ENCODE assay signal across 9 cellular contexts in genomic region chr9:135282001-135282731, GRCh38.
DNase-seq lines count a peak whose midpoint lies in the region; ATAC-seq, FAIRE-seq and TF ChIP-seq lines count a peak whose summit lies in the region.
"Had no signal": no experiment of that assay in that cellular context is flagged by ENCODE, and none has a peak within 500 bp of the region (broad histone marks: within the 10 kb centered on the region; RNA-seq: fewer than 3 reads in every experiment).

No MANE protein-coding gene starts in this region.

- H2BK15ac ChIP-seq in H1 (ENCODE audit: low read length), result no peak overlapping the region

- no peak overlapping the region for H3K27ac ChIP-seq in H1 (ENCODE audit: low read depth, low read length)

- H2BK12ac ChIP-seq in H1 (ENCODE audit: low read depth, low read length), result 0 out of 2 replicates have a peak overlapping the region, but pooled peaks have one; percentile 27

- no peaks in the 10 kb centered on the region for H3K79me2 ChIP-seq in H1 (ENCODE audit: control insufficient read depth in 1 of 2, insufficient read depth in 2 of 2, low read length in 2 of 2)

- H4K20me1 ChIP-seq in H1 (replicated peaks in 1 of 2; ENCODE audit: control insufficient read depth in 1 of 2, insufficient read depth in 2 of 2, low read length in 2 of 2), result no peaks in the 10 kb centered on the region

- no peak overlapping the region for H3K9ac ChIP-seq in H1 (replicated peaks in 1 of 4; ENCODE audit: extremely low read depth in 1 of 4, low read depth in 3 of 4, low read length in 3 of 4)

- no peak for TF ChIP-seq CTCF in H1 (IDR thresholded peaks at IDR 0.05; ENCODE audit: control extremely low read depth in 1 of 3, insufficient read depth in 1 of 3, low read depth in 1 of 3, low read length in 3 of 3)

- TF ChIP-seq POLR2A in H1 (IDR thresholded peaks at IDR 0.05; ENCODE audit: control extremely low read depth in 1 of 2, low read depth in 2 of 2, low read length in 2 of 2), result no peak

- H3K4me2 ChIP-seq in H1 (ENCODE audit: insufficient read depth in 1 of 2, low read depth in 2 of 2, low read length in 2 of 2), result no peak overlapping the region

- no peaks in the 10 kb centered on the region for H3K79me1 ChIP-seq in H1 (ENCODE audit: low read depth, low read length)

- no peak for TF ChIP-seq RAD21 in H1 (IDR thresholded peaks at IDR 0.05 in 1 of 2, conservative IDR thresholded peaks at IDR 0.05 in 1 of 2; ENCODE audit: low read depth in 2 of 2, low read length in 2 of 2)

- H2AFZ ChIP-seq in H1 (ENCODE audit: low read length), result no peak overlapping the region

- H3K9me3 ChIP-seq in H1 (ENCODE audit: insufficient read depth in 2 of 2, low read depth in 1 of 2, low read length in 1 of 2), result peaks cover 0 to 9% of the 10 kb centered on the region in 2 experiments; a peak in 1 of 4 replicates

- H3K56ac ChIP-seq in H1 (replicated peaks; ENCODE audit: insufficient read length, low read depth, low read length), result no peak overlapping the region

- H4K8ac ChIP-seq in H1 (ENCODE audit: extremely low read depth, insufficient read depth, low read length), result no peak overlapping the region; the same call in 1 of the 2 replicates

- ATAC-seq in HG03565 (IDR thresholded peaks at IDR 0.05; ENCODE audit: unreplicated experiment) (no peak), HG02610 (IDR thresholded peaks at IDR 0.05; ENCODE audit: unreplicated experiment) (no peak)

- H3K4me1 ChIP-seq in H1 (replicated peaks in 1 of 4; ENCODE audit: control insufficient read depth in 3 of 4, insufficient read depth in 4 of 4, low read length in 3 of 4), result peaks cover 0 to 2% (median 0%) of the 10 kb centered on the region in 4 experiments; a peak in 1 of 7 replicates

- DNase-seq in NCI-H2081 (lab: John Stamatoyannopoulos, UW), result peak; percentile 60 to 77
- DNase-seq in NCI-H2081 treated with DMSO at 0.1 percent for 48 hours (lab: John Stamatoyannopoulos, UW), result no peak
- peak; percentile 68 to 82 for DNase-seq in NCI-H446 (lab: John Stamatoyannopoulos, UW)
- DNase-seq in H1 (ENCODE audit: low read depth in 1 of 2, low spot score in 2 of 2), result no peak
- peak; percentile 28 for DNase-seq in retina
- no peak for DNase-seq in amniotic stem cell (lab: John Stamatoyannopoulos, UW)

- H2BK120ac ChIP-seq in H1 (replicated peaks; ENCODE audit: low read depth, low read length), result no peak overlapping the region

- H3K14ac ChIP-seq in H1 (ENCODE audit: insufficient read length), result no peak overlapping the region

- H4K5ac ChIP-seq in H1 (ENCODE audit: insufficient read length, low read depth, low read length), result no peak overlapping the region

- no peak overlapping the region for H2AK5ac ChIP-seq in H1 (ENCODE audit: low read depth, low read length)

- no peak overlapping the region for H3K23ac ChIP-seq in H1 (ENCODE audit: insufficient read length)

- H2BK5ac ChIP-seq in H1 (ENCODE audit: low read depth, low read length), result no peak overlapping the region

- no peak overlapping the region for H2BK20ac ChIP-seq in H1 (ENCODE audit: low read length)

- no peak for FAIRE-seq in H1 (lab: Jason Lieb, UNC)
- FAIRE-seq: A204.1 had no signal

- WGBS in H1 (ENCODE audit: extremely low coverage in 1 of 2, insufficient coverage in 1 of 2, insufficient read length in 1 of 2, insufficient replicate concordance in 2 of 2, low coverage in 1 of 2, low lambda C conversion rate in 2 of 2, missing lambda C conversion rate in 1 of 2), 2 experiments, result 88% methylated on average over 18 of the region's 18 CpGs; no CpG with 5 or more reads in 1 of the 2 experiments

- no peak for TF ChIP-seq EP300 in H1 (IDR thresholded peaks at IDR 0.05; ENCODE audit: borderline replicate concordance in 1 of 2, low read depth in 2 of 2, low read length in 2 of 2)

- H3K4ac ChIP-seq in H1 (replicated peaks; ENCODE audit: insufficient read length, low read depth, low read length), result no peak overlapping the region

- POLR2A ChIA-PET in H1 (lab: Charles Lee; ENCODE audit: partially characterized antibody), result no interaction called here

- CTCF ChIA-PET in H1 (lab: Charles Lee; ENCODE audit: partially characterized antibody), result interaction anchor here (0.6 to 6.3 kb wide), 28 partner anchors 8 to 594 kb away, joined by 3 to 56 read pairs (median 4); no protein-coding TSS in a partner anchor

- H3K18ac ChIP-seq in H1 (ENCODE audit: extremely low read depth, low read length), result no peak overlapping the region

- H3K36me3 ChIP-seq in H1 (ENCODE audit: control insufficient read depth in 2 of 4, insufficient read depth in 4 of 4, low read length in 3 of 4), result no peaks in the 10 kb centered on the region

- no peaks in the 10 kb centered on the region for H3K27me3 ChIP-seq in H1 (replicated peaks in 1 of 4; ENCODE audit: control insufficient read depth in 3 of 4, extremely low read depth in 1 of 4, insufficient read depth in 3 of 4, low read length in 3 of 4)

- H3K4me3 ChIP-seq in H1 (ENCODE audit: extremely low read depth in 1 of 4, insufficient read depth in 2 of 4, low read depth in 3 of 4, low read length in 4 of 4), result no peak overlapping the region

- no peaks in the 10 kb centered on the region for H3K23me2 ChIP-seq in H1 (ENCODE audit: low read depth, low read length)

- peak overlapping the region; percentile 65 for H4K91ac ChIP-seq in H1 (replicated peaks; ENCODE audit: insufficient read length, low read length)

TF ChIP-seq in H1, 55 proteins besides CTCF, POLR2A, EP300 and RAD21:
- TF ChIP-seq ZNF274 (IDR thresholded peaks at IDR 0.05; ENCODE audit: borderline replicate concordance, extremely low read depth, low read length), result no peak
- TF ChIP-seq SP1 (IDR thresholded peaks at IDR 0.05; ENCODE audit: low read depth, low read length), result no peak
- TF ChIP-seq SRF (IDR thresholded peaks at IDR 0.05; ENCODE audit: low read depth, low read length), result no peak
- no peak for TF ChIP-seq SIRT6 (IDR thresholded peaks at IDR 0.05; ENCODE audit: low read length)
- TF ChIP-seq POLR2AphosphoS5 (IDR thresholded peaks at IDR 0.05; ENCODE audit: low read depth, low read length), result no peak
- no peak for TF ChIP-seq GABPA (IDR thresholded peaks at IDR 0.05; ENCODE audit: borderline replicate concordance, insufficient read depth, low read length)

Comparison
In these comparisons a context has a peak if more than half of its experiments do, and no peak if none do; other contexts are left out.
1. DNase-seq: peak in NCI-H2081 (2 of 2), NCI-H446 (2 of 2) and retina (single experiment); none in NCI-H2081 treated with DMSO at 0.1 percent for 48 hours (single experiment), H1 (0 of 2) and amniotic stem cell (single experiment).